9 cellular contexts compared by ENCODE assay signal in the genomic region with DNA sequence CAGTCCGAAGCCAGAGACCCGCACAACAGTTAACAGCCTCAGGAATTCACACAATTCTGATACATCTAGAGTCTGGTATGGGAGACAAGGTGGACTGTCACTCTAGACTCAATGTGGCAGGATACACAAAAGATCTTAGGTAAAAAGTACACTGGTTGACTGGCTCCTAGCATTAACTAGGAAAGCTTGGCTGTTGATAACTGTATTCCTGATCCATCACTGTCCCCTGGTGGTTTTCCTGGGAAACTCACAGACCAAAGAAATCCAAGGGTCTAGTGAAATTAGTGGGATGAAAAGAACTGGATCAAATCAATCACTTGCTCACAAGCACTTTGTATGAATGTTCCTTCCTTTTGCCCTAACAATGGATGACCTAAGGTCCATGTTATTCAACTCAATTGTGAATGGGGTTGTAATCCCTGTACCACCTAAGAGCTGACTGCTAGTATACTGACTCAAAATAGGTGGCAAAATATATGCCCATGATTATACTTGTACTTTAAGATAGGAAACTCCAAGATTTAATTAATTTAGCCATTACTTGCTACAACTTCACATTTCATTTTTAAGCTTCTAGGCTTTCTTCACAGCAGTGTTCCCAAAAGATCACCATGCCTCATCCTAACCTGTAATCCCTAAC. TPM values are rescaled to one million over a fixed set of nuclear protein-coding genes. Genes with fewer than 3 reads are reported as not detected.
DNase-seq lines count a peak whose midpoint lies in the region; ATAC-seq, FAIRE-seq and TF ChIP-seq lines count a peak whose summit lies in the region.
"Had no signal": no experiment of that assay in that cellular context is flagged by ENCODE, and none has a peak within 500 bp of the region (broad histone marks: within the 10 kb centered on the region; RNA-seq: fewer than 3 reads in every experiment).

No MANE protein-coding gene starts in this region.

- TF ChIP-seq EP300 in A549 (IDR thresholded peaks at IDR 0.05), result no peak
- no peak for TF ChIP-seq EP300 in SK-N-SH (IDR thresholded peaks at IDR 0.05; ENCODE audit: borderline replicate concordance in 1 of 2, low read depth in 1 of 2, low read length in 1 of 2)

- H3K27me3 ChIP-seq in HAP-1 (ENCODE audit: low read depth) (no peaks in the 10 kb centered on the region), SK-N-SH (ENCODE audit: insufficient read depth) (no peaks in the 10 kb centered on the region)

- TF ChIP-seq CTCF in A549 (IDR thresholded peaks at IDR 0.05), result peak; percentile 78
- peak; percentile 83 for TF ChIP-seq CTCF in SK-N-SH (IDR thresholded peaks at IDR 0.05)

- H3K27ac ChIP-seq in A549, result no peak overlapping the region
- H3K27ac ChIP-seq in SK-N-SH (ENCODE audit: low read depth in 2 of 2, low read length in 1 of 2), result no peak overlapping the region

- in situ Hi-C loops in HAP-1 (cut with MboI; ENCODE audit: low sequenced_read_pairs), result no loop called here

- CTCF ChIA-PET in A549 (lab: Yijun Ruan, JAX), result interaction anchor here (0.5 to 6.2 kb wide), 33 partner anchors 9 to 1499 kb away, joined by 3 to 67 read pairs (median 4); a partner anchor contains a TSS
- CTCF ChIA-PET in SK-N-SH (lab: Yijun Ruan, JAX), result interaction anchor here (0.5 to 10.1 kb wide), 60 partner anchors 8 to 321 kb away, joined by 3 to 249 read pairs (median 4); a partner anchor contains a TSS

- no peaks in the 10 kb centered on the region for H3K9me2 ChIP-seq in SK-N-SH

- H3K4me1 ChIP-seq in A549 (no peaks in the 10 kb centered on the region), HAP-1 (no peaks in the 10 kb centered on the region), SK-N-SH (ENCODE audit: control insufficient read depth in 1 of 2, insufficient read depth in 2 of 2, low read depth in 1 of 2, low read length in 1 of 2) (peaks cover 0 to 4% of the 10 kb centered on the region in 2 experiments; a peak in 1 of 4 replicates)

- peak; percentile 81 to 95 for TF ChIP-seq RAD21 in A549 (conservative IDR thresholded peaks at IDR 0.05 in 1 of 2, IDR thresholded peaks at IDR 0.05 in 1 of 2)
- peak; percentile 97 for TF ChIP-seq RAD21 in SK-N-SH (IDR thresholded peaks at IDR 0.05; ENCODE audit: low read length)

- H3K4me2 ChIP-seq in A549 (no peak overlapping the region), SK-N-SH (no peak overlapping the region)

- H2AFZ ChIP-seq in SK-N-SH (ENCODE audit: low read depth), result no peak overlapping the region

- 94% methylated on average over 2 of the region's 2 CpGs for whole genome bisulfite sequencing in A549 (ENCODE audit: missing lambda C conversion rate)
- WGBS in SK-N-SH (ENCODE audit: low lambda C conversion rate), result 95% methylated on average over 2 of the region's 2 CpGs

- H3K9me3 ChIP-seq in A549 (no peaks in the 10 kb centered on the region), HAP-1 (no peaks in the 10 kb centered on the region), SK-N-SH (no peaks in the 10 kb centered on the region)

- no peaks in the 10 kb centered on the region for H4K20me1 ChIP-seq in SK-N-SH (ENCODE audit: insufficient read depth)

- no peak overlapping the region for H3K9ac ChIP-seq in SK-N-SH

- H3K36me3 ChIP-seq in HAP-1 (replicated peaks) (peaks cover 36% of the 10 kb centered on the region), SK-N-SH (replicated peaks in 1 of 2; ENCODE audit: control insufficient read depth in 1 of 2, insufficient read depth in 2 of 2, low read length in 1 of 2) (peaks cover 20 to 53% of the 10 kb centered on the region in 2 experiments)

- TF ChIP-seq POLR2A in A549 (IDR thresholded peaks at IDR 0.05; ENCODE audit: low read length), result no peak

- ATAC-seq in A549, result peak; percentile 83 to 87; a peak in 4 of 6 replicates
- ATAC-seq in GM18868 (IDR thresholded peaks at IDR 0.05; ENCODE audit: unreplicated experiment), result no peak
- no peak for ATAC-seq in HG03196 (IDR thresholded peaks at IDR 0.05; ENCODE audit: unreplicated experiment)
- ATAC-seq in GM21367 (IDR thresholded peaks at IDR 0.05; ENCODE audit: unreplicated experiment), result no peak

- peak; percentile 41 to 46 for DNase-seq in A549 (ENCODE audit: low read depth in 1 of 2, low spot score in 1 of 2)
- DNase-seq in HAP-1 (ENCODE audit: low spot score in 2 of 2), result peak; percentile 24 to 29
- DNase-seq in SK-N-SH, result peak; percentile 67
- DNase-seq in inferior parietal cortex (ENCODE audit: extremely low spot score), result peak; percentile 64
- no peak for DNase-seq in NOMO-1 treated with dmso at 0.1 percent for 144 hours (lab: John Stamatoyannopoulos, UW; ENCODE audit: unreplicated experiment)
- DNase-seq: activated B cell treated with CpG ODN at 0.5 μM for 24 hours had no signal

- POLR2A ChIA-PET in A549 (lab: Yijun Ruan, JAX), result interaction anchor here (1.6 kb wide), 1 partner anchor 14 kb away, joined by 4 read pairs; a partner anchor contains a TSS
- POLR2A ChIA-PET in SK-N-SH (lab: Yijun Ruan, JAX), result no interaction called here

- peaks cover 6% of the 10 kb centered on the region for H3F3A ChIP-seq in SK-N-SH (replicated peaks; ENCODE audit: insufficient read depth)

- H3K79me2 ChIP-seq in SK-N-SH (ENCODE audit: insufficient read depth), result no peaks in the 10 kb centered on the region

- no peak for FAIRE-seq in A549 (lab: Jason Lieb, UNC)

- H3K4me3 ChIP-seq in A549 (no peak overlapping the region), HAP-1 (no peak overlapping the region), SK-N-SH (ENCODE audit: low read depth in 2 of 2, low read length in 1 of 2) (peak overlapping the region in 1 of 2 experiments; percentile 43; a peak in 1 of 4 replicates)

TF ChIP-seq in A549, 52 proteins besides CTCF, POLR2A, EP300 and RAD21:
- no peak for TF ChIP-seq RNF2 (IDR thresholded peaks at IDR 0.05; ENCODE audit: borderline replicate concordance, low read depth)
- TF ChIP-seq SMC3 (IDR thresholded peaks at IDR 0.05), result peak; percentile 68
- no peak for TF ChIP-seq FOXS1 (CRISPR knock-in tag; IDR thresholded peaks at IDR 0.05)
- TF ChIP-seq CHD2 (IDR thresholded peaks at IDR 0.05; ENCODE audit: low read length, partially characterized antibody), result no peak
- TF ChIP-seq, protein P1, sequence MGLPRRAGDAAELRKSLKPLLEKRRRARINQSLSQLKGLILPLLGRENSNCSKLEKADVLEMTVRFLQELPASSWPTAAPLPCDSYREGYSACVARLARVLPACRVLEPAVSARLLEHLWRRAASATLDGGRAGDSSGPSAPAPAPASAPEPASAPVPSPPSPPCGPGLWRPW (IDR thresholded peaks at IDR 0.05), result no peak
- TF ChIP-seq ESRRA (IDR thresholded peaks at IDR 0.05; ENCODE audit: borderline replicate concordance, low read length), result no peak
- no peak for TF ChIP-seq ZSCAN20 (CRISPR knock-in tag; IDR thresholded peaks at IDR 0.05)
- TF ChIP-seq HOXB5 (CRISPR knock-in tag; IDR thresholded peaks at IDR 0.05), result no peak

TF ChIP-seq in SK-N-SH, 30 proteins besides CTCF, POLR2A, EP300 and RAD21 (continues in another document):
- no peak for TF ChIP-seq TEAD4 (IDR thresholded peaks at IDR 0.05; ENCODE audit: borderline replicate concordance, insufficient read depth)
- TF ChIP-seq FOXJ3 (CRISPR knock-in tag; IDR thresholded peaks at IDR 0.05), result no peak
- TF ChIP-seq, protein P2, sequence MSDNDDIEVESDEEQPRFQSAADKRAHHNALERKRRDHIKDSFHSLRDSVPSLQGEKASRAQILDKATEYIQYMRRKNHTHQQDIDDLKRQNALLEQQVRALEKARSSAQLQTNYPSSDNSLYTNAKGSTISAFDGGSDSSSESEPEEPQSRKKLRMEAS (IDR thresholded peaks at IDR 0.05; ENCODE audit: low read depth), result no peak
- TF ChIP-seq NRF1 (IDR thresholded peaks at IDR 0.05; ENCODE audit: low read depth, low read length), result peak; percentile 17; the same call in 1 of the 2 replicates

RNA-seq across cellular contexts. Expression of a gene that starts 14.0 kb away (rescaled TPM):
- polyA plus RNA-seq in A549 (2011; rRNA removed), result 97.7 and 124 TPM in 2 replicates
- polyA plus RNA-seq in A549 (2012; cell fraction: cytosol; rRNA removed), result 284 and 295 TPM in 2 replicates
- 193 and 247 TPM in 2 replicates for polyA plus RNA-seq in A549 (2012; cell fraction: nucleus; rRNA removed)
- 345 to 465 TPM (median 457 TPM) in 3 replicates for polyA plus RNA-seq in A549 (2017; fragmentation: RNase III; extraction: RNeasy Plus Mini Kit Qiagen cat#74134 plus additional on column Dnase treatment)
- polyA minus RNA-seq in A549 (2011; rRNA and poly(A)+ RNA removed), result 67.1 and 90.8 TPM in 2 replicates
- polyA plus RNA-seq in SK-N-SH (2012; rRNA removed), result 340 and 522 TPM in 2 replicates
- 249 and 380 TPM in 2 replicates for polyA plus RNA-seq in SK-N-SH (2012; cell fraction: cytosol; rRNA removed)
- 160 and 242 TPM in 2 replicates for polyA plus RNA-seq in SK-N-SH (2012; cell fraction: nucleus; rRNA removed)

RNA-seq across cellular contexts. Expression of a gene that starts 14.4 kb away (rescaled TPM):
- polyA plus RNA-seq in A549 (2011; rRNA removed), result 38.8 and 49.3 TPM in 2 replicates
- polyA plus RNA-seq in A549 (2012; cell fraction: cytosol; rRNA removed), result 35.2 and 36.4 TPM in 2 replicates
- 8.7 and 10.9 TPM in 2 replicates for polyA plus RNA-seq in A549 (2012; cell fraction: nucleus; rRNA removed)
- polyA plus RNA-seq in A549 (2017; fragmentation: RNase III; extraction: RNeasy Plus Mini Kit Qiagen cat#74134 plus additional on column Dnase treatment), result 41.3 to 48.8 TPM (median 45.8 TPM) in 3 replicates
- 6.5 and 6.9 TPM in 2 replicates for polyA minus RNA-seq in A549 (2011; rRNA and poly(A)+ RNA removed)
- 37.3 and 51.9 TPM in 2 replicates for polyA plus RNA-seq in SK-N-SH (2012; rRNA removed)
- 57.2 and 70.6 TPM in 2 replicates for polyA plus RNA-seq in SK-N-SH (2012; cell fraction: cytosol; rRNA removed)
- polyA plus RNA-seq in SK-N-SH (2012; cell fraction: nucleus; rRNA removed), result 17.1 and 20.7 TPM in 2 replicates

RNA-seq across cellular contexts. Expression of a gene that starts 53.1 kb away (rescaled TPM):
- polyA plus RNA-seq in A549 (2011; rRNA removed), result not detected in 2 replicates
- not detected in 2 replicates for polyA plus RNA-seq in A549 (2012; cell fraction: cytosol; rRNA removed)
- polyA plus RNA-seq in A549 (2012; cell fraction: nucleus; rRNA removed), result 0.02 TPM in 1 of 2 replicates, not detected in the other
- not detected in 3 replicates for polyA plus RNA-seq in A549 (2017; fragmentation: RNase III; extraction: RNeasy Plus Mini Kit Qiagen cat#74134 plus additional on column Dnase treatment)
- polyA minus RNA-seq in A549 (2011; rRNA and poly(A)+ RNA removed), result not detected in 2 replicates
- polyA plus RNA-seq in SK-N-SH (2012; rRNA removed), result not detected in 2 replicates
- not detected in 2 replicates for polyA plus RNA-seq in SK-N-SH (2012; cell fraction: cytosol; rRNA removed)
- not detected in 2 replicates for polyA plus RNA-seq in SK-N-SH (2012; cell fraction: nucleus; rRNA removed)

Comparison
In these comparisons a context has a peak if more than half of its experiments do, and no peak if none do; other contexts are left out.
1. ATAC-seq: peak in A549 (2 of 2); none in GM18868 (single experiment), HG03196 (single experiment) and GM21367 (single experiment).